ENCODE assay signal across 8 cellular contexts in genomic region chr14:60249321-60250251, GRCh38. TPM values are rescaled to one million over a fixed set of nuclear protein-coding genes. Genes with fewer than 3 reads are reported as not detected.
A peak's percentile ranks its signal among the peaks of the same experiment; 100 is the strongest.
DNase-seq lines count a peak whose midpoint lies in the region; ATAC-seq and TF ChIP-seq lines count a peak whose summit lies in the region.

No MANE protein-coding gene starts in this region.

- H3K9me3 Mint-ChIP-seq in CD8-positive, alpha-beta T cell: no peaks in the 10 kb centered on the region
- H3K9me3 Mint-ChIP-seq in activated T-helper 1 cell treated with anti-CD3 and anti-CD28 coated beads, Interleukin-12 subunit alpha, Interleukin-12 subunit beta, Interleukin-2, Interleukin-4 antibody, amounts not matched to agents 30 ng/mL and 10 ng/mL and 1 ng/mL, durations not matched to agents 14 hours and 24 hours and 36 hours: no peaks in the 10 kb centered on the region
- no peaks in the 10 kb centered on the region for H3K9me3 Mint-ChIP-seq in naive B cell
- H3K9me3 Mint-ChIP-seq in stimulated activated effector memory CD8-positive, alpha-beta T cell treated with anti-CD3 and anti-CD28 coated beads, Interleukin-12 subunit alpha, Interleukin-12 subunit beta, amount 100 ng/mL, for 72 hours: no peaks in the 10 kb centered on the region

- peak overlapping the region; percentile 100 for H3K27ac Mint-ChIP-seq in CD8-positive, alpha-beta T cell
- H3K27ac Mint-ChIP-seq in activated T-helper 1 cell treated with anti-CD3 and anti-CD28 coated beads, Interleukin-12 subunit alpha, Interleukin-12 subunit beta, Interleukin-2, Interleukin-4 antibody, amounts not matched to agents 30 ng/mL and 10 ng/mL and 1 ng/mL, durations not matched to agents 14 hours and 24 hours and 36 hours: peak overlapping the region; percentile 60
- peak overlapping the region; percentile 58 to 100 (median 94) for H3K27ac Mint-ChIP-seq in naive B cell
- peak overlapping the region; percentile 100 for H3K27ac Mint-ChIP-seq in stimulated activated effector memory CD8-positive, alpha-beta T cell treated with anti-CD3 and anti-CD28 coated beads, Interleukin-12 subunit alpha, Interleukin-12 subunit beta, amount 100 ng/mL, for 72 hours

- H3K36me3 Mint-ChIP-seq in CD8-positive, alpha-beta T cell: no peaks in the 10 kb centered on the region
- H3K36me3 Mint-ChIP-seq in activated T-helper 1 cell treated with anti-CD3 and anti-CD28 coated beads, Interleukin-12 subunit alpha, Interleukin-12 subunit beta, Interleukin-2, Interleukin-4 antibody, amounts not matched to agents 30 ng/mL and 10 ng/mL and 1 ng/mL, durations not matched to agents 14 hours and 24 hours and 36 hours (ENCODE audit: low read depth): peaks cover 7% of the 10 kb centered on the region
- H3K36me3 Mint-ChIP-seq in naive B cell: no peaks in the 10 kb centered on the region
- peaks cover 25% of the 10 kb centered on the region for H3K36me3 Mint-ChIP-seq in stimulated activated effector memory CD8-positive, alpha-beta T cell treated with anti-CD3 and anti-CD28 coated beads, Interleukin-12 subunit alpha, Interleukin-12 subunit beta, amount 100 ng/mL, for 72 hours

- CTCF ChIA-PET in CD8-positive, alpha-beta T cell (lab: Charles Lee): interaction anchor here (0.8 to 2.9 kb wide), 4 partner anchors 82 to 285 kb away, joined by 4 to 14 read pairs (median 8); partner anchors contain the start of gene DHRS7

- peak; percentile 33 for ATAC-seq in CD8-positive, alpha-beta T cell
- peak; percentile 49 for ATAC-seq in GM19455 (IDR thresholded peaks at IDR 0.05; ENCODE audit: unreplicated experiment)
- ATAC-seq in naive B cell (ENCODE audit: low read depth in 2 of 2): peak; percentile 31 to 34
- ATAC-seq in stimulated activated effector memory CD8-positive, alpha-beta T cell treated with anti-CD3 and anti-CD28 coated beads, Interleukin-12 subunit alpha, Interleukin-12 subunit beta, amount 100 ng/mL, for 72 hours: peak; percentile 60

- H3K4me3 Mint-ChIP-seq in CD8-positive, alpha-beta T cell: peak overlapping the region; percentile 93
- H3K4me3 Mint-ChIP-seq in activated T-helper 1 cell treated with anti-CD3 and anti-CD28 coated beads, Interleukin-12 subunit alpha, Interleukin-12 subunit beta, Interleukin-2, Interleukin-4 antibody, amounts not matched to agents 30 ng/mL and 10 ng/mL and 1 ng/mL, durations not matched to agents 14 hours and 24 hours and 36 hours: peak overlapping the region; percentile 87
- H3K4me3 Mint-ChIP-seq in naive B cell: peak overlapping the region; percentile 87 to 100 (median 98)
- peak overlapping the region; percentile 98 for H3K4me3 Mint-ChIP-seq in stimulated activated effector memory CD8-positive, alpha-beta T cell treated with anti-CD3 and anti-CD28 coated beads, Interleukin-12 subunit alpha, Interleukin-12 subunit beta, amount 100 ng/mL, for 72 hours

- no peaks in the 10 kb centered on the region for H3K36me3 ChIP-seq in CD8-positive, alpha-beta T cell (ENCODE audit: insufficient read depth, low read length)

- intact Hi-C loops in CD8-positive, alpha-beta T cell (cut with DNase I, micrococcal nuclease): loop anchor here (1.0 to 10.0 kb wide), 16 partner anchors 15 to 1448 kb away; partner anchors contain the start of genes DAAM1 (in 2 of the 2), HIF1A (in 2 of the 2), JKAMP (in 2 of the 2) and L3HYPDH (in 2 of the 2)
- intact Hi-C loops in activated T-helper 1 cell treated with anti-CD3 and anti-CD28 coated beads, Interleukin-12 subunit alpha, Interleukin-12 subunit beta, Interleukin-2, Interleukin-4 antibody, amounts not matched to agents 30 ng/mL and 10 ng/mL and 1 ng/mL, durations not matched to agents 14 hours and 24 hours and 36 hours (cut with micrococcal nuclease): loop anchor here (1.0 to 10.0 kb wide), 11 partner anchors 11 to 1951 kb away; partner anchors contain the start of genes ARID4A, HIF1A, KIAA0586 and TIMM9

- POLR2A ChIA-PET in CD8-positive, alpha-beta T cell (lab: Charles Lee): interaction anchor here (0.6 to 4.0 kb wide), 25 partner anchors 8 to 1512 kb away, joined by 3 to 42 read pairs (median 5); partner anchors contain the start of genes DAAM1, DHRS7, JKAMP and L3HYPDH

- no peaks in the 10 kb centered on the region for H3K27me3 Mint-ChIP-seq in CD8-positive, alpha-beta T cell (ENCODE audit: low read depth)
- no peaks in the 10 kb centered on the region for H3K27me3 Mint-ChIP-seq in activated T-helper 1 cell treated with anti-CD3 and anti-CD28 coated beads, Interleukin-12 subunit alpha, Interleukin-12 subunit beta, Interleukin-2, Interleukin-4 antibody, amounts not matched to agents 30 ng/mL and 10 ng/mL and 1 ng/mL, durations not matched to agents 14 hours and 24 hours and 36 hours (ENCODE audit: insufficient read depth)
- no peaks in the 10 kb centered on the region for H3K27me3 Mint-ChIP-seq in naive B cell

- peaks cover 53% of the 10 kb centered on the region for H3K4me1 Mint-ChIP-seq in CD8-positive, alpha-beta T cell (ENCODE audit: low read depth)
- H3K4me1 Mint-ChIP-seq in activated T-helper 1 cell treated with anti-CD3 and anti-CD28 coated beads, Interleukin-12 subunit alpha, Interleukin-12 subunit beta, Interleukin-2, Interleukin-4 antibody, amounts not matched to agents 30 ng/mL and 10 ng/mL and 1 ng/mL, durations not matched to agents 14 hours and 24 hours and 36 hours (ENCODE audit: low read depth): peaks cover 65% of the 10 kb centered on the region
- H3K4me1 Mint-ChIP-seq in naive B cell: peaks cover 34 to 49% (median 48%) of the 10 kb centered on the region in 3 donors
- H3K4me1 Mint-ChIP-seq in stimulated activated effector memory CD8-positive, alpha-beta T cell treated with anti-CD3 and anti-CD28 coated beads, Interleukin-12 subunit alpha, Interleukin-12 subunit beta, amount 100 ng/mL, for 72 hours: peaks cover 51% of the 10 kb centered on the region

- peak overlapping the region; percentile 62 for H3K27ac ChIP-seq in CD8-positive, alpha-beta T cell (ENCODE audit: low read depth, low read length)
- H3K27ac ChIP-seq in HL-60 (replicated peaks): peak overlapping the region; percentile 72

- H3K4me1 ChIP-seq in CD8-positive, alpha-beta T cell (ENCODE audit: insufficient read depth, low read length): peaks cover 41% of the 10 kb centered on the region

- H3K27me3 ChIP-seq in CD8-positive, alpha-beta T cell (ENCODE audit: insufficient read depth, low read length): no peaks in the 10 kb centered on the region
- H3K27me3 ChIP-seq in HL-60 (ENCODE audit: insufficient read depth, poor library complexity, severe bottlenecking): no peaks in the 10 kb centered on the region

- peak overlapping the region; percentile 69 for H3K4me3 ChIP-seq in CD8-positive, alpha-beta T cell (ENCODE audit: low read depth, low read length)
- peak overlapping the region; percentile 64 for H3K4me3 ChIP-seq in HL-60 (replicated peaks; ENCODE audit: insufficient read depth, low read length)

- peak; percentile 30 to 72 (median 58) for DNase-seq in CD8-positive, alpha-beta T cell
- peak; percentile 45 to 66 for DNase-seq in HL-60 (ENCODE audit: low read depth in 1 of 2, low spot score in 1 of 2)
- peak; percentile 77 for DNase-seq in OCI-M1 (lab: John Stamatoyannopoulos, UW)
- DNase-seq in activated T-helper 1 cell treated with anti-CD3 and anti-CD28 coated beads, Interleukin-12 subunit alpha, Interleukin-12 subunit beta, Interleukin-2, Interleukin-4 antibody, amounts not matched to agents 30 ng/mL and 10 ng/mL and 1 ng/mL, durations not matched to agents 14 hours and 24 hours and 36 hours (ENCODE audit: low spot score): peak; percentile 63
- peak; percentile 64 for DNase-seq in fibroblast of gingiva (ENCODE audit: low read depth)
- DNase-seq in naive B cell: peak; percentile 69
- DNase-seq in stimulated activated effector memory CD8-positive, alpha-beta T cell treated with anti-CD3 and anti-CD28 coated beads, Interleukin-12 subunit alpha, Interleukin-12 subunit beta, amount 100 ng/mL, for 72 hours (ENCODE audit: low spot score in 2 of 2): peak; percentile 55 to 86

- H3K9me3 ChIP-seq in CD8-positive, alpha-beta T cell (ENCODE audit: low read length): no peaks in the 10 kb centered on the region

- no peak for TF ChIP-seq CTCF in CD8-positive, alpha-beta T cell (IDR thresholded peaks at IDR 0.05)
- TF ChIP-seq CTCF in HL-60 (IDR thresholded peaks at IDR 0.05; ENCODE audit: insufficient read depth, low read length): no peak

RNA-seq across cellular contexts. Expression of gene PPM1A, which starts 0.6 kb away (rescaled TPM):
- 100 to 1,000 TPM; 114 to 115 TPM for total RNA-seq in CD8-positive, alpha-beta T cell
- 43.9 and 50.7 TPM in 2 replicates for total RNA-seq in activated T-helper 1 cell treated with anti-CD3 and anti-CD28 coated beads, Interleukin-12 subunit alpha, Interleukin-12 subunit beta, Interleukin-2, Interleukin-4 antibody, amounts not matched to agents 30 ng/mL and 10 ng/mL and 1 ng/mL, durations not matched to agents 14 hours and 24 hours and 36 hours
- 10 to 100 TPM; 16.4 to 30.5 (median 17.2) TPM for polyA plus RNA-seq in naive B cell (ENCODE audit: low read depth in 6 of 6)

Comparison
In these comparisons a context has a peak if more than half of its experiments do, and no peak if none do; other contexts are left out.
1. Peak in every context shown above with its lines: DNase-seq, ATAC-seq, H3K4me3 ChIP-seq and H3K27ac ChIP-seq.